ENCODE assay signal across 14 cellular contexts in the genomic region with DNA sequence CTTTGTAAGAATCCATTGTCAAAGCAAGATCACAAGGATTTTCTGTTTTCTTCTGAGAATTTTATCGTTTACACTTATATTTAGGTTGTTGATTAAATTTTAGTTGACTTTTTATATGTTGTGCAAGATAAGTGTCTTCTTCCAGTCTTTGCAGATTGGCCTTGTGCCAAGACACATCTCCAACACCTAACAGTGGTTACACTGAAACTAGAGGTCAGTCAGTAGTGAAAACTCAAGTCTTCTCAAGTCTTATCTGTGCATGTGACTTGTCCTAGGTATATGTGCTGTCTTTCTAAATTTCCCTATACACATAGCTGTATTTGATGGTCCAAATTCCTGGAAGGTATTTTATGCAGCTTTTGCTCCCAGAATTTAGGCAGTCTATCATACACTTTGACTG.
A peak's percentile ranks its signal among the peaks of the same experiment; 100 is the strongest.
DNase-seq lines count a peak whose midpoint lies in the region; ATAC-seq and TF ChIP-seq lines count a peak whose summit lies in the region.
"Had no signal": no experiment of that assay in that cellular context is flagged by ENCODE, and none has a peak within 500 bp of the region (broad histone marks: within the 10 kb centered on the region; RNA-seq: fewer than 3 reads in every experiment).

No MANE protein-coding gene starts in this region.

- no peak overlapping the region for H3K9ac ChIP-seq in GM23248

- H3K4me3 ChIP-seq in RWPE2 (ENCODE audit: severe bottlenecking) (no peak overlapping the region), GM23248 (no peak overlapping the region)
- H3K4me3 ChIP-seq: HAP-1 had no signal

- 17 to 27% methylated on average over 1 of the region's 1 CpG for WGBS in GM23248 (ENCODE audit: low coverage in 1 of 2, low lambda C conversion rate in 2 of 2, missing lambda C conversion rate in 2 of 2), 2 experiments

- DNase-seq in HFFc6 (no peak), RWPE2 (ENCODE audit: low spot score) (no peak), dermis blood vessel endothelial cell (peak; percentile 0), NCI-H446 (lab: John Stamatoyannopoulos, UW) (no peak), cerebellar nuclear complex (lab: John Stamatoyannopoulos, UW) (no peak), GM23248 (no peak)
- DNase-seq: C1 segment of cervical spinal cord; Calu3; CD4-positive, alpha-beta memory T cell; COR-L47; DMS153; DND-41; GOT3 had no signal

- no peak overlapping the region for H2AFZ ChIP-seq in GM23248

- no peak for ATAC-seq in RWPE2 (ENCODE audit: low read depth)

- no peak overlapping the region for H3K4me2 ChIP-seq in GM23248 (ENCODE audit: unreplicated experiment)

- H3K4me1 ChIP-seq in RWPE2 (ENCODE audit: insufficient read depth, poor library complexity, severe bottlenecking) (peaks cover 3% of the 10 kb centered on the region), GM23248 (ENCODE audit: insufficient read depth) (no peaks in the 10 kb centered on the region)
- H3K4me1 ChIP-seq: HAP-1 had no signal

- H3K9me3 Mint-ChIP-seq in HFFc6, result no peaks in the 10 kb centered on the region

- no peaks in the 10 kb centered on the region for H4K20me1 ChIP-seq in GM23248 (ENCODE audit: insufficient read depth)

- H3K9me2 ChIP-seq in GM23248 (ENCODE audit: insufficient read depth), result no peaks in the 10 kb centered on the region

- H3K4me3 Mint-ChIP-seq in HFFc6, result no peak overlapping the region
- H3K4me3 Mint-ChIP-seq: CD4-positive, alpha-beta memory T cell had no signal

- H3K36me3 ChIP-seq in RWPE2 (ENCODE audit: low read depth), result no peaks in the 10 kb centered on the region
- H3K36me3 ChIP-seq in GM23248 (ENCODE audit: low read depth), result no peaks in the 10 kb centered on the region
- H3K36me3 ChIP-seq: HAP-1 had no signal

- no peaks in the 10 kb centered on the region for H3K79me2 ChIP-seq in GM23248 (ENCODE audit: insufficient read depth)

- H3K9me3 ChIP-seq in RWPE2 (ENCODE audit: severe bottlenecking) (no peaks in the 10 kb centered on the region), GM23248 (ENCODE audit: low read depth) (no peaks in the 10 kb centered on the region)
- H3K9me3 ChIP-seq: HAP-1 had no signal

- peaks cover 1% of the 10 kb centered on the region; the same call in 1 of the 2 replicates for H3K27me3 Mint-ChIP-seq in HFFc6 (ENCODE audit: insufficient read depth)

- no peaks in the 10 kb centered on the region for H3K36me3 Mint-ChIP-seq in HFFc6 (ENCODE audit: low read depth)
- H3K36me3 Mint-ChIP-seq: CD4-positive, alpha-beta memory T cell had no signal

- in situ Hi-C loops in GM23248 (cut with MboI), result no loop called here

- TF ChIP-seq CTCF in HFFc6 (IDR thresholded peaks at IDR 0.05) (no peak), RWPE2 (IDR thresholded peaks at IDR 0.05; ENCODE audit: poor library complexity, severe bottlenecking) (no peak)

- H3K27me3 ChIP-seq in RWPE2 (ENCODE audit: insufficient read depth, poor library complexity, severe bottlenecking) (no peaks in the 10 kb centered on the region), GM23248 (replicated peaks; ENCODE audit: insufficient read depth) (no peaks in the 10 kb centered on the region)

- no peaks in the 10 kb centered on the region for H3F3A ChIP-seq in GM23248 (ENCODE audit: insufficient read depth)

- H3K27ac Mint-ChIP-seq in HFFc6, result 0 out of 2 replicates have a peak overlapping the region, but pooled peaks have one; percentile 29
- H3K27ac Mint-ChIP-seq: CD4-positive, alpha-beta memory T cell had no signal

- H3K4me1 Mint-ChIP-seq in HFFc6 (ENCODE audit: low read depth), result peaks cover 38% of the 10 kb centered on the region

- H3K27ac ChIP-seq in RWPE2 (ENCODE audit: poor library complexity, severe bottlenecking) (peak overlapping the region; percentile 67), GM23248 (no peak overlapping the region)
